In genomic region chr5:138986186-138986775, GRCh38 we compare ENCODE assay signal across 26 cellular contexts.
DNase-seq lines count a peak whose midpoint lies in the region; ATAC-seq and TF ChIP-seq lines count a peak whose summit lies in the region.
"Had no signal": no experiment of that assay in that cellular context is flagged by ENCODE, and none has a peak within 500 bp of the region (broad histone marks: within the 10 kb centered on the region; RNA-seq: fewer than 3 reads in every experiment).

No MANE protein-coding gene starts in this region.

- no peak overlapping the region for H4K5ac ChIP-seq in H9 (ENCODE audit: insufficient read length, low read depth, low read length)

- H3K56ac ChIP-seq in H9 (ENCODE audit: insufficient read length, low read depth, low read length): no peak overlapping the region

- H3F3A ChIP-seq in GM23248 (ENCODE audit: insufficient read depth): peaks cover 23% of the 10 kb centered on the region

- H2AK5ac ChIP-seq in H9 (ENCODE audit: insufficient read length, low read length): no peak overlapping the region

- H3K9me3 ChIP-seq in H9 (ENCODE audit: control insufficient read depth, low read depth, low read length) (no peaks in the 10 kb centered on the region), esophagus muscularis mucosa (no peaks in the 10 kb centered on the region), GM23248 (ENCODE audit: low read depth) (no peaks in the 10 kb centered on the region)
- H3K9me3 ChIP-seq: BLaER1 treated with 17β-estradiol and CSF1 and Interleukin-3, amounts not matched to agents 10 nM and 100 nM; Caco-2; gastrocnemius medialis; HAP-1; mucosa of descending colon; upper lobe of right lung had no signal

- ATAC-seq in stimulated activated naive B cell treated with anti-CD40 and anti-IgM and Interleukin-4, amounts not matched to agents 10 μg/mL and 1 μg/mL and 100 μg/mL, for 72 hours (replicated peaks): no peak
- ATAC-seq: gastrocnemius medialis, left cardiac atrium, mucosa of descending colon, natural killer cell had no signal

- H3K23me2 ChIP-seq in H9 (ENCODE audit: insufficient read length, low read depth, low read length, poor library complexity, severe bottlenecking): no peaks in the 10 kb centered on the region

- H3K4me1 ChIP-seq in H9 (ENCODE audit: insufficient read depth, low read length) (no peaks in the 10 kb centered on the region), esophagus muscularis mucosa (peaks cover 5 to 14% (median 10%) of the 10 kb centered on the region in 4 donors), GM23248 (ENCODE audit: insufficient read depth) (peaks cover 28% of the 10 kb centered on the region)
- H3K4me1 ChIP-seq: Caco-2, gastrocnemius medialis, HAP-1, upper lobe of right lung had no signal

- no peaks in the 10 kb centered on the region for H4K20me1 ChIP-seq in H9 (ENCODE audit: control insufficient read depth, insufficient read depth, insufficient read length)
- H4K20me1 ChIP-seq in GM23248 (ENCODE audit: insufficient read depth): no peaks in the 10 kb centered on the region
- H4K20me1 ChIP-seq: BLaER1 treated with 17β-estradiol and CSF1 and Interleukin-3, amounts not matched to agents 10 nM and 100 nM had no signal

- H3K4me3 ChIP-seq in esophagus muscularis mucosa: no peak overlapping the region
- no peak overlapping the region for H3K4me3 ChIP-seq in GM23248
- H3K4me3 ChIP-seq: BLaER1 treated with 17β-estradiol and CSF1 and Interleukin-3, amounts not matched to agents 10 nM and 100 nM; dorsolateral prefrontal cortex; gastrocnemius medialis; HAP-1; mucosa of descending colon; PC-9; upper lobe of right lung had no signal

- H3K4me1 Mint-ChIP-seq in H9 (no peaks in the 10 kb centered on the region), brain (peaks cover 59% of the 10 kb centered on the region)
- peaks cover 0 to 2% of the 10 kb centered on the region in 2 donors for H3K4me1 Mint-ChIP-seq in stimulated activated naive B cell treated with anti-CD40 and anti-IgM and Interleukin-4, amounts not matched to agents 10 μg/mL and 1 μg/mL and 100 μg/mL, for 72 hours

- TF ChIP-seq POLR2A in esophagus muscularis mucosa (IDR thresholded peaks at IDR 0.05; ENCODE audit: low read depth): no peak

- no peak overlapping the region for H4K8ac ChIP-seq in H9 (replicated peaks; ENCODE audit: insufficient read length, low read depth, low read length)

- H4K91ac ChIP-seq in H9 (ENCODE audit: insufficient read length, low read depth, low read length): no peak overlapping the region

- no peaks in the 10 kb centered on the region for H3K27me3 ChIP-seq in H9 (ENCODE audit: insufficient read depth, low read length)
- H3K27me3 ChIP-seq in esophagus muscularis mucosa: no peaks in the 10 kb centered on the region
- H3K27me3 ChIP-seq in GM23248 (replicated peaks; ENCODE audit: insufficient read depth): no peaks in the 10 kb centered on the region
- H3K27me3 ChIP-seq: BLaER1 treated with 17β-estradiol and CSF1 and Interleukin-3, amounts not matched to agents 10 nM and 100 nM; dorsolateral prefrontal cortex; gastrocnemius medialis; upper lobe of right lung had no signal

- H2BK12ac ChIP-seq in H9 (ENCODE audit: insufficient read length, low read depth, low read length): no peak overlapping the region

- H2BK120ac ChIP-seq in H9 (ENCODE audit: low read depth, low read length, poor library complexity, severe bottlenecking): no peak overlapping the region

- no peak overlapping the region for H3K4me2 ChIP-seq in H9 (ENCODE audit: insufficient read depth, insufficient read length, low read length)
- no peak overlapping the region for H3K4me2 ChIP-seq in GM23248 (ENCODE audit: unreplicated experiment)

- H3K9me3 Mint-ChIP-seq in H9 (no peaks in the 10 kb centered on the region), brain (no peaks in the 10 kb centered on the region)
- no peaks in the 10 kb centered on the region for H3K9me3 Mint-ChIP-seq in stimulated activated naive B cell treated with anti-CD40 and anti-IgM and Interleukin-4, amounts not matched to agents 10 μg/mL and 1 μg/mL and 100 μg/mL, for 72 hours
- H3K9me3 Mint-ChIP-seq: activated CD4-positive, alpha-beta memory T cell treated with anti-CD3 and anti-CD28 coated beads, Interleukin-2, amount 10 ng/mL, durations not matched to agents 7 days and 5 days; activated T-helper 2 cell treated with anti-CD3 and anti-CD28 coated beads, Interferon-gamma antibody, Interleukin-2, Interleukin-4, amounts not matched to agents 10 μg/mL and 5 μg/mL and 100 μg/mL, durations not matched to agents 14 hours and 24 hours and 36 hours; natural killer cell; T-helper 2 cell treated with Interferon-gamma antibody and Interleukin-4, amounts not matched to agents 5 μg/mL and 100 μg/mL, for 36 hours had no signal

- TF ChIP-seq EP300 in esophagus muscularis mucosa (IDR thresholded peaks at IDR 0.05): no peak

- no CpG with 5 or more reads among the region's 5 CpGs for WGBS in H9 (ENCODE audit: extremely low coverage, insufficient read length, low lambda C conversion rate)
- 90% methylated on average over 5 of the region's 5 CpGs for WGBS in esophagus muscularis mucosa
- 96 to 99% methylated on average over 5 of the region's 5 CpGs for whole genome bisulfite sequencing in GM23248 (ENCODE audit: low coverage in 1 of 2, low lambda C conversion rate in 2 of 2, missing lambda C conversion rate in 2 of 2), 2 experiments

- no peak for TF ChIP-seq CTCF in H9 (conservative IDR thresholded peaks at IDR 0.05)
- TF ChIP-seq CTCF in brain (conservative IDR thresholded peaks at IDR 0.05): no peak
- no peak for TF ChIP-seq CTCF in esophagus muscularis mucosa (IDR thresholded peaks at IDR 0.05)

- H2BK20ac ChIP-seq in H9 (ENCODE audit: low read depth, low read length, poor library complexity, severe bottlenecking): no peak overlapping the region

- no peak overlapping the region for H3K23ac ChIP-seq in H9 (ENCODE audit: insufficient read length, low read depth, low read length)

- H3K27me3 Mint-ChIP-seq in H9 (ENCODE audit: low read depth) (no peaks in the 10 kb centered on the region; the same call in none of the 2 replicates), brain (no peaks in the 10 kb centered on the region)
- H3K27me3 Mint-ChIP-seq in stimulated activated naive B cell treated with anti-CD40 and anti-IgM and Interleukin-4, amounts not matched to agents 10 μg/mL and 1 μg/mL and 100 μg/mL, for 72 hours: no peaks in the 10 kb centered on the region
- H3K27me3 Mint-ChIP-seq: activated CD4-positive, alpha-beta memory T cell treated with anti-CD3 and anti-CD28 coated beads, Interleukin-2, amount 10 ng/mL, durations not matched to agents 7 days and 5 days had no signal

- intact Hi-C loops in esophagus muscularis mucosa (cut with DNase I): no loop called here

- peak; percentile 6 for DNase-seq in H9
- peak; percentile 60 for DNase-seq in NCI-H524 treated with DMSO at 0.1 percent for 48 hours (lab: John Stamatoyannopoulos, UW)
- DNase-seq in stimulated activated naive B cell treated with anti-CD40 and anti-IgM and Interleukin-4, amounts not matched to agents 10 μg/mL and 1 μg/mL and 100 μg/mL, for 72 hours: no peak
- no peak for DNase-seq in esophagus muscularis mucosa (ENCODE audit: extremely low spot score)
- no peak for DNase-seq in OCI-M2 (lab: John Stamatoyannopoulos, UW; ENCODE audit: unreplicated experiment)
- no peak for DNase-seq in GM23248
- DNase-seq: activated CD4-positive, alpha-beta memory T cell treated with anti-CD3 and anti-CD28 coated beads, Interleukin-2, amount 10 ng/mL, durations not matched to agents 7 days and 5 days; activated naive CD4-positive, alpha-beta T cell treated with anti-CD3 and anti-CD28 coated beads, Interleukin-2, amount 50 U/mL, for 16 hours; Caco-2; dorsolateral prefrontal cortex; gastrocnemius medialis; left cardiac atrium; mucosa of descending colon; natural killer cell; NCI-H1436; NCI-H2081 treated with DMSO at 0.1 percent for 48 hours; occipital lobe; PC-9; Right ventricle myocardium superior; stimulated activated CD4-positive, alpha-beta T cell treated with anti-CD3 and anti-CD28 coated beads, Interleukin-4, amount 100 ng/mL, for 1 hour; upper lobe of right lung had no signal

- H3K14ac ChIP-seq in H9 (ENCODE audit: insufficient read depth, low read length): no peak overlapping the region

- no peaks in the 10 kb centered on the region for H3K79me1 ChIP-seq in H9 (ENCODE audit: insufficient read depth, low read depth, low read length, poor library complexity, severe bottlenecking)

- H3K9me2 ChIP-seq in GM23248 (ENCODE audit: insufficient read depth): no peaks in the 10 kb centered on the region

- H2BK5ac ChIP-seq in H9 (ENCODE audit: insufficient read length, low read length): no peak overlapping the region

- no peak overlapping the region for H2BK15ac ChIP-seq in H9 (ENCODE audit: low read depth, low read length)

- in situ Hi-C loops in GM23248 (cut with MboI): no loop called here

- H3K27ac ChIP-seq in H9 (ENCODE audit: insufficient read length, low read depth, low read length): no peak overlapping the region
- H3K27ac ChIP-seq in esophagus muscularis mucosa (replicated peaks in 1 of 4): no peak overlapping the region
- no peak overlapping the region for H3K27ac ChIP-seq in GM23248
- H3K27ac ChIP-seq: BLaER1 treated with 17β-estradiol and CSF1 and Interleukin-3, amounts not matched to agents 10 nM and 100 nM; gastrocnemius medialis; upper lobe of right lung had no signal

- H3K36me3 Mint-ChIP-seq in H9 (ENCODE audit: insufficient read depth in 1 of 3, low read depth in 3 of 3) (no peaks in the 10 kb centered on the region), brain (peaks cover 7% of the 10 kb centered on the region)
- peaks cover 15 to 27% of the 10 kb centered on the region in 2 donors for H3K36me3 Mint-ChIP-seq in stimulated activated naive B cell treated with anti-CD40 and anti-IgM and Interleukin-4, amounts not matched to agents 10 μg/mL and 1 μg/mL and 100 μg/mL, for 72 hours
- H3K36me3 Mint-ChIP-seq: natural killer cell had no signal

- H3T11ph ChIP-seq in H9 (ENCODE audit: low read length): no peak overlapping the region

- H3K36me3 ChIP-seq in esophagus muscularis mucosa (peaks cover 0 to 3% (median 0%) of the 10 kb centered on the region in 4 donors), GM23248 (ENCODE audit: low read depth) (no peaks in the 10 kb centered on the region)
- H3K36me3 ChIP-seq: gastrocnemius medialis, HAP-1, upper lobe of right lung had no signal

- H2AFZ ChIP-seq in H9 (ENCODE audit: low read length): no peak overlapping the region
- no peak overlapping the region for H2AFZ ChIP-seq in GM23248
- H2AFZ ChIP-seq: PC-9 had no signal

- H3K4me3 Mint-ChIP-seq in H9 (no peak overlapping the region), brain (no peak overlapping the region)
- no peak overlapping the region for H3K4me3 Mint-ChIP-seq in stimulated activated naive B cell treated with anti-CD40 and anti-IgM and Interleukin-4, amounts not matched to agents 10 μg/mL and 1 μg/mL and 100 μg/mL, for 72 hours
- H3K4me3 Mint-ChIP-seq: activated CD4-positive, alpha-beta memory T cell treated with anti-CD3 and anti-CD28 coated beads, Interleukin-2, amount 10 ng/mL, durations not matched to agents 7 days and 5 days; natural killer cell; T-helper 2 cell treated with Interferon-gamma antibody and Interleukin-4, amounts not matched to agents 5 μg/mL and 100 μg/mL, for 36 hours had no signal

- H3K9ac ChIP-seq in H9 (ENCODE audit: extremely low read depth, insufficient read length, low read length): no peak overlapping the region
- no peak overlapping the region for H3K9ac ChIP-seq in GM23248
- H3K9ac ChIP-seq: BLaER1 treated with 17β-estradiol and CSF1 and Interleukin-3, amounts not matched to agents 10 nM and 100 nM had no signal

- H3K79me2 ChIP-seq in H9 (ENCODE audit: insufficient read depth, low read length) (no peaks in the 10 kb centered on the region), GM23248 (ENCODE audit: insufficient read depth) (no peaks in the 10 kb centered on the region)

- no peak overlapping the region for H3K18ac ChIP-seq in H9 (ENCODE audit: insufficient read length, low read depth, low read length)

- no peak overlapping the region for H3K4ac ChIP-seq in H9 (ENCODE audit: low read depth, low read length)

- H3K27ac Mint-ChIP-seq in H9: no peak overlapping the region; a peak in 1 of 7 replicates
- H3K27ac Mint-ChIP-seq in brain: peak overlapping the region; percentile 6 to 89 (median 28)
- H3K27ac Mint-ChIP-seq in stimulated activated naive B cell treated with anti-CD40 and anti-IgM and Interleukin-4, amounts not matched to agents 10 μg/mL and 1 μg/mL and 100 μg/mL, for 72 hours: peak overlapping the region; percentile 65
- H3K27ac Mint-ChIP-seq: activated CD4-positive, alpha-beta memory T cell treated with anti-CD3 and anti-CD28 coated beads, Interleukin-2, amount 10 ng/mL, durations not matched to agents 7 days and 5 days; activated T-helper 2 cell treated with anti-CD3 and anti-CD28 coated beads, Interferon-gamma antibody, Interleukin-2, Interleukin-4, amounts not matched to agents 10 μg/mL and 5 μg/mL and 100 μg/mL, durations not matched to agents 14 hours and 24 hours and 36 hours; natural killer cell had no signal

Comparison
In these comparisons a context has a peak if more than half of its experiments do, and no peak if none do; other contexts are left out.
1. DNase-seq: peak in H9 (single experiment) and NCI-H524 treated with DMSO at 0.1 percent for 48 hours (single experiment); none in stimulated activated naive B cell treated with anti-CD40 and anti-IgM and Interleukin-4, amounts not matched to agents 10 μg/mL and 1 μg/mL and 100 μg/mL, for 72 hours (single experiment), esophagus muscularis mucosa (single experiment), OCI-M2 (single experiment) and GM23248 (single experiment).
2. H3K27ac Mint-ChIP-seq: peak in brain (5 of 5) and stimulated activated naive B cell treated with anti-CD40 and anti-IgM and Interleukin-4, amounts not matched to agents 10 μg/mL and 1 μg/mL and 100 μg/mL, for 72 hours (single experiment); none in H9 (0 of 3).